In the genomic region with DNA sequence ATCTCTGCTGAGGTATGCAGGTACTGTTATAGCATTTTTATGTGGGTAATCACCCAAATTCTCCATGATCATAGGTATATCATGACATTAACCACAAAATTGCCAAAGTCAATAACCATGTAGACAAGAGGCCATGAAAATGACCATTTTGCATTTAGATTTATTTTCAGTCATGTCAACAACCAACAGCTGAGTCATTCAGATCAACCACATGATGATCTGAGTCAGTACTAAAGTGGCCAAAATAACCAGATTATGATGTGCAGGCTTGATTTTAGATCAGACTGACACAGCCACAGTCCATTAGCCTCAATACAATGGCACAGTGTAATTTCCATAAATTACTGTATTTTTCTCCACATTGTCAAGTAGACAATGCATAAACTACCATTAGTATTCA, we compare ENCODE assay signal across 10 cellular contexts.
DNase-seq lines count a peak whose midpoint lies in the region; ATAC-seq and TF ChIP-seq lines count a peak whose summit lies in the region.
"Had no signal": no experiment of that assay in that cellular context is flagged by ENCODE, and none has a peak within 500 bp of the region (broad histone marks: within the 10 kb centered on the region; RNA-seq: fewer than 3 reads in every experiment).

No MANE protein-coding gene starts in this region.

- H3K4me3 ChIP-seq in retinal pigment epithelial cell (ENCODE audit: low read length): no peak overlapping the region
- H3K4me3 ChIP-seq: PC-9 had no signal

- TF ChIP-seq CTCF in retinal pigment epithelial cell (conservative IDR thresholded peaks at IDR 0.05; ENCODE audit: low read depth, low read length): no peak

- H3K27ac ChIP-seq in caudate nucleus (ENCODE audit: low read depth, low read length): no peak overlapping the region
- H3K27ac ChIP-seq: PC-9 had no signal

- DNase-seq in RPMI7951 (ENCODE audit: low read depth) (peak; percentile 53), retinal pigment epithelial cell (ENCODE audit: low read depth) (peak; percentile 54), GM19238 (ENCODE audit: insufficient read length, low spot score) (no peak), SIG-M5 treated with dmso at 0.1 percent for 504 hours (lab: John Stamatoyannopoulos, UW; ENCODE audit: unreplicated experiment) (no peak), caudate nucleus (lab: John Stamatoyannopoulos, UW) (no peak), activated gamma-delta T cell treated with Interleukin-2 at 50 U/mL for 16 hours (no peak)
- DNase-seq: PC-9; stimulated activated CD4-positive, alpha-beta T cell treated with anti-CD3 and anti-CD28 coated beads, Interleukin-2, amount 100 ng/mL, for 48 hours had no signal

- peak; percentile 92 for ATAC-seq in GM19023 (IDR thresholded peaks at IDR 0.05; ENCODE audit: unreplicated experiment)
- peak; percentile 89 for ATAC-seq in HG02840 (IDR thresholded peaks at IDR 0.05; ENCODE audit: low FRiP score, unreplicated experiment)

Comparison
In these comparisons a context has a peak if more than half of its experiments do, and no peak if none do; other contexts are left out.
1. DNase-seq: peak in RPMI7951 (single experiment) and retinal pigment epithelial cell (single experiment); none in GM19238 (single experiment), SIG-M5 treated with dmso at 0.1 percent for 504 hours (single experiment), caudate nucleus (0 of 61) and activated gamma-delta T cell treated with Interleukin-2 at 50 U/mL for 16 hours (single experiment).